Comparison of ENCODE assay signal across 16 cellular contexts in the genomic region with DNA sequence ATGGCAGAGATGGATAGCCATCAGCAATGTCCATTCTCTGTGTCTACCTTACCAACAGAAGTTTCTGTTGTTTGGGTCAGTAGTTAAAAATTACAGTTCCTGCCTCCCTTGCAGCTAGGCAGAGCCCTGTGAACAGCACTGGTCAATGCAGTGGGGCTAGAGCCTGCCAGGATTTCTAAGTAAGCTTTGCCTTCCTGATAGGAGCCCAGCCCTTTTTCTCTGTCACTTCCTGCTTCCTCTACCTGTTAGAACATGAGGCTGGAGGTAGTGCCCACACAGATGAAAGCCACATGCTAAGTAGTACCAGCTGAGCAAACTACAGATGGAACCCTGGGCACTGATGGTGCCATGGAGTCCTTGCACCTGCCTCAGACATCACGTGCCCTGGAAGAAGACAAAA.
"Had no signal": no experiment of that assay in that cellular context is flagged by ENCODE, and none has a peak within 500 bp of the region (broad histone marks: within the 10 kb centered on the region; RNA-seq: fewer than 3 reads in every experiment).

No MANE protein-coding gene starts in this region.

- DNase-seq: activated CD4-positive, alpha-beta T cell treated with anti-CD3 and anti-CD28 coated beads, Interleukin-2, amount 50 U/mL, for 4 hours; activated CD4-positive, CD25-positive, alpha-beta regulatory T cell treated with anti-CD3 and anti-CD28 coated beads, Interleukin-2, amount 50 U/mL, for 72 hours; activated gamma-delta T cell; activated T-cell treated with anti-CD3 and anti-CD28 coated beads, Interleukin-2, amount 50 U/mL, for 48 hours; brain microvascular endothelial cell; dorsolateral prefrontal cortex; esophagus squamous epithelium; foreskin fibroblast; left cardiac atrium; occipital lobe; stimulated activated CD4-positive, alpha-beta T cell treated with anti-CD3 and anti-CD28 coated beads, Interleukin-15, amount 100 ng/mL, for 24 hours; stimulated activated CD4-positive, alpha-beta T cell treated with anti-CD3 and anti-CD28 coated beads, Interleukin-4, amount 100 ng/mL, for 24 hours; stomach had no signal

- H3K36me3 Mint-ChIP-seq: natural killer cell treated with Interleukin-12 subunit alpha and Interleukin-12 subunit beta and Interleukin-15 and Interleukin-18, amount 100 ng/mL, for 72 hours had no signal

- H3K27me3 Mint-ChIP-seq: activated naive CD8-positive, alpha-beta T cell; natural killer cell treated with Interleukin-12 subunit alpha and Interleukin-12 subunit beta and Interleukin-15 and Interleukin-18, amount 100 ng/mL, for 72 hours had no signal

- H3K9me3 ChIP-seq: stomach, thoracic aorta had no signal

- H3K9me3 Mint-ChIP-seq: natural killer cell treated with Interleukin-12 subunit alpha and Interleukin-12 subunit beta and Interleukin-15 and Interleukin-18, amount 100 ng/mL, for 72 hours had no signal

- H3K4me3 Mint-ChIP-seq: activated naive CD8-positive, alpha-beta T cell; natural killer cell treated with Interleukin-12 subunit alpha and Interleukin-12 subunit beta and Interleukin-15 and Interleukin-18, amount 100 ng/mL, for 72 hours had no signal

- H3K36me3 ChIP-seq: brain microvascular endothelial cell, thoracic aorta had no signal

- H3K27ac Mint-ChIP-seq: activated naive CD8-positive, alpha-beta T cell; natural killer cell treated with Interleukin-12 subunit alpha and Interleukin-12 subunit beta and Interleukin-15 and Interleukin-18, amount 100 ng/mL, for 72 hours had no signal

- H3K27me3 ChIP-seq: brain microvascular endothelial cell, dorsolateral prefrontal cortex, esophagus squamous epithelium, stomach had no signal

- H3K27ac ChIP-seq: brain microvascular endothelial cell, esophagus squamous epithelium had no signal

- H3K4me3 ChIP-seq: dorsolateral prefrontal cortex, esophagus squamous epithelium, stomach, thoracic aorta had no signal

- ATAC-seq: left cardiac atrium; natural killer cell treated with Interleukin-12 subunit alpha and Interleukin-12 subunit beta and Interleukin-15 and Interleukin-18, amount 100 ng/mL, for 72 hours had no signal
